19 cellular contexts compared by ENCODE assay signal in genomic region chr15:45384700-45385099, GRCh38.
"Had no signal": no experiment of that assay in that cellular context is flagged by ENCODE, and none has a peak within 500 bp of the region (broad histone marks: within the 10 kb centered on the region; RNA-seq: fewer than 3 reads in every experiment).

No MANE protein-coding gene starts in this region.

- H3K4me1 Mint-ChIP-seq: immature natural killer cell; naive thymus-derived CD8-positive, alpha-beta T cell; neural crest cell had no signal

- H3K4me3 ChIP-seq: esophagus muscularis mucosa, gastrocnemius medialis, mucosa of descending colon, ovary, smooth muscle cell, tibial artery, upper lobe of left lung, uterus had no signal

- H3K4me2 ChIP-seq: smooth muscle cell had no signal

- H3K27ac ChIP-seq: epithelial cell of prostate, esophagus muscularis mucosa, gastrocnemius medialis, tibial artery, upper lobe of left lung, uterus had no signal

- H3K36me3 ChIP-seq: esophagus muscularis mucosa, gastrocnemius medialis, ovary, tibial artery, upper lobe of left lung, uterus had no signal

- H3K9me3 Mint-ChIP-seq: effector memory CD8-positive, alpha-beta T cell; immature natural killer cell; naive thymus-derived CD8-positive, alpha-beta T cell; neural crest cell had no signal

- H3K27me3 ChIP-seq: esophagus muscularis mucosa, gastrocnemius medialis, ovary, tibial artery, upper lobe of left lung, uterus had no signal

- DNase-seq: effector memory CD8-positive, alpha-beta T cell; gastrocnemius medialis; glutamatergic neuron; immature natural killer cell; left colon; mammary epithelial cell; mucosa of descending colon; naive thymus-derived CD8-positive, alpha-beta T cell; ovary; right cardiac atrium; stimulated activated CD4-positive, alpha-beta T cell treated with anti-CD3 and anti-CD28 coated beads, Interleukin-2, amount 100 ng/mL, for 48 hours; stimulated activated naive CD4-positive, alpha-beta T cell treated with Interleukin-2 at 50 U/mL for 16 hours; tibial artery; upper lobe of left lung; uterus had no signal

- H3K4me3 Mint-ChIP-seq: effector memory CD8-positive, alpha-beta T cell; immature natural killer cell; naive thymus-derived CD8-positive, alpha-beta T cell; neural crest cell had no signal

- H3K27ac Mint-ChIP-seq: effector memory CD8-positive, alpha-beta T cell; immature natural killer cell; naive thymus-derived CD8-positive, alpha-beta T cell had no signal

- ATAC-seq: effector memory CD8-positive, alpha-beta T cell; gastrocnemius medialis; left colon; mucosa of descending colon; naive thymus-derived CD8-positive, alpha-beta T cell; right cardiac atrium had no signal

- H3K36me3 Mint-ChIP-seq: immature natural killer cell; naive thymus-derived CD8-positive, alpha-beta T cell had no signal

- H3K9me3 ChIP-seq: esophagus muscularis mucosa, gastrocnemius medialis, mucosa of descending colon, ovary, tibial artery, upper lobe of left lung, uterus had no signal

- H3K4me1 ChIP-seq: uterus had no signal
